ENCODE assay signal across 9 cellular contexts in genomic region chr1:178341218-178341956, GRCh38.
DNase-seq lines count a peak whose midpoint lies in the region; ATAC-seq and TF ChIP-seq lines count a peak whose summit lies in the region.
"Had no signal": no experiment of that assay in that cellular context is flagged by ENCODE, and none has a peak within 500 bp of the region (broad histone marks: within the 10 kb centered on the region; RNA-seq: fewer than 3 reads in every experiment).

No MANE protein-coding gene starts in this region.

- intact Hi-C loops in ascending aorta (cut with DNase I), result loop anchor here (5.0 to 10.0 kb wide), 3 partner anchors 596 to 1687 kb away; partner anchors contain the start of gene FAM20B

- H3K27ac Mint-ChIP-seq in activated naive CD4-positive, alpha-beta T cell treated with anti-CD3 and anti-CD28 coated beads, Interleukin-2, amount 50 U/mL, for 72 hours, result no peak overlapping the region
- H3K27ac Mint-ChIP-seq: T-helper 2 cell treated with Interferon-gamma antibody and Interleukin-4, amounts not matched to agents 5 μg/mL and 100 μg/mL, for 36 hours had no signal

- no peaks in the 10 kb centered on the region for H3K36me3 Mint-ChIP-seq in activated naive CD4-positive, alpha-beta T cell treated with anti-CD3 and anti-CD28 coated beads, Interleukin-2, amount 50 U/mL, for 72 hours

- TF ChIP-seq CTCF in ascending aorta (IDR thresholded peaks at IDR 0.05) (no peak), right atrium auricular region (IDR thresholded peaks at IDR 0.05) (no peak)

- H3K27ac ChIP-seq in ascending aorta, result peak overlapping the region in 1 of 2 donors; percentile 37
- peak overlapping the region; percentile 35 to 90 for H3K27ac ChIP-seq in right atrium auricular region

- H3K36me3 ChIP-seq in ascending aorta (no peaks in the 10 kb centered on the region), right atrium auricular region (no peaks in the 10 kb centered on the region)

- H3K4me3 ChIP-seq in ascending aorta (peak overlapping the region; percentile 35 to 39), right atrium auricular region (peak overlapping the region; percentile 10 to 28)

- ATAC-seq in activated naive CD4-positive, alpha-beta T cell treated with anti-CD3 and anti-CD28 coated beads, Interleukin-2, amount 50 U/mL, for 72 hours, result no peak
- ATAC-seq in HG03442 (IDR thresholded peaks at IDR 0.05; ENCODE audit: unreplicated experiment) (no peak), GM19328 (IDR thresholded peaks at IDR 0.05; ENCODE audit: unreplicated experiment) (no peak), GM21619 (IDR thresholded peaks at IDR 0.05; ENCODE audit: unreplicated experiment) (no peak)

- DNase-seq in GOT3 (lab: John Stamatoyannopoulos, UW) (peak; percentile 78), ascending aorta (ENCODE audit: low spot score in 2 of 2) (peak in 1 of 2 donors; percentile 81), right atrium auricular region (ENCODE audit: low spot score) (peak; percentile 61), retina (peak; percentile 70)
- no peak for DNase-seq in activated naive CD4-positive, alpha-beta T cell treated with anti-CD3 and anti-CD28 coated beads, Interleukin-2, amount 50 U/mL, for 72 hours (ENCODE audit: low spot score in 2 of 2)

- H3K9me3 ChIP-seq in ascending aorta, result no peaks in the 10 kb centered on the region
- H3K9me3 ChIP-seq in right atrium auricular region, result no peaks in the 10 kb centered on the region

- no peaks in the 10 kb centered on the region for H3K9me3 Mint-ChIP-seq in activated naive CD4-positive, alpha-beta T cell treated with anti-CD3 and anti-CD28 coated beads, Interleukin-2, amount 50 U/mL, for 72 hours
- H3K9me3 Mint-ChIP-seq: T-helper 2 cell treated with Interferon-gamma antibody and Interleukin-4, amounts not matched to agents 5 μg/mL and 100 μg/mL, for 36 hours had no signal

- H3K27me3 ChIP-seq in ascending aorta (no peaks in the 10 kb centered on the region), right atrium auricular region (no peaks in the 10 kb centered on the region)

- H3K4me1 ChIP-seq in ascending aorta (peaks cover 5 to 37% of the 10 kb centered on the region in 2 donors), right atrium auricular region (peaks cover 0 to 55% of the 10 kb centered on the region in 2 donors)

Comparison
In these comparisons a context has a peak if more than half of its experiments do, and no peak if none do; other contexts are left out.
1. DNase-seq: peak in GOT3 (single experiment), right atrium auricular region (single experiment) and retina (single experiment); none in activated naive CD4-positive, alpha-beta T cell treated with anti-CD3 and anti-CD28 coated beads, Interleukin-2, amount 50 U/mL, for 72 hours (0 of 2).